In genomic region chr1:248825573-248825908, GRCh38 we compare ENCODE assay signal across 8 cellular contexts. TPM values are rescaled to one million over a fixed set of nuclear protein-coding genes. Genes with fewer than 3 reads are reported as not detected.
DNase-seq lines count a peak whose midpoint lies in the region; ATAC-seq, FAIRE-seq and TF ChIP-seq lines count a peak whose summit lies in the region.

No MANE protein-coding gene starts in this region.

- H3K27me3 ChIP-seq in endothelial cell of umbilical vein (ENCODE audit: control insufficient read depth in 2 of 2, insufficient read depth in 2 of 2, low read length in 2 of 2) (no peaks in the 10 kb centered on the region), neuronal stem cell (ENCODE audit: control insufficient read depth in 3 of 3, insufficient read depth in 3 of 3, low read depth in 1 of 3, low read length in 3 of 3) (no peaks in the 10 kb centered on the region)

- WGBS in neuronal stem cell (ENCODE audit: extremely low coverage in 2 of 2, insufficient read length in 2 of 2, insufficient replicate concordance in 1 of 2), 2 donors = no CpG with 5 or more reads among the region's 18 CpGs

- H3K27ac ChIP-seq in endothelial cell of umbilical vein (ENCODE audit: insufficient read depth, low read depth, low read length) (peak overlapping the region; percentile 89), neuronal stem cell (replicated peaks; ENCODE audit: low read length) (no peak overlapping the region)

- no peak overlapping the region for H2BK15ac ChIP-seq in neuronal stem cell (ENCODE audit: low read length)

- peak overlapping the region; percentile 91 for H3K18ac ChIP-seq in neuronal stem cell (ENCODE audit: low read length)

- CTCF ChIA-PET in endothelial cell of umbilical vein (lab: Charles Lee) = interaction anchor here (0.9 to 3.8 kb wide), 6 partner anchors 12 to 48 kb away, joined by 3 to 33 read pairs (median 4); partner anchors contain the start of genes ZNF672 and ZNF692

- H3K14ac ChIP-seq in neuronal stem cell (ENCODE audit: low read length) = no peak overlapping the region

- no peak overlapping the region for H3K4ac ChIP-seq in neuronal stem cell (ENCODE audit: low read length)

- H3K79me2 ChIP-seq in endothelial cell of umbilical vein (ENCODE audit: control insufficient read depth, insufficient read depth, low read length) = peaks cover 46% of the 10 kb centered on the region

- intact Hi-C loops in endothelial cell of umbilical vein (cut with micrococcal nuclease) = no loop called here

- H4K8ac ChIP-seq in neuronal stem cell (ENCODE audit: low read depth, low read length) = no peak overlapping the region

- H4K20me1 ChIP-seq in endothelial cell of umbilical vein (replicated peaks; ENCODE audit: control insufficient read depth, extremely low read depth, insufficient read depth, low read length) = no peaks in the 10 kb centered on the region

- POLR2A ChIA-PET in endothelial cell of umbilical vein (lab: Charles Lee) = interaction anchor here (1.5 kb wide), 1 partner anchor 12 kb away, joined by 7 read pairs; the partner anchor contains the start of gene ZNF672

- peak overlapping the region; percentile 49 for H3K23ac ChIP-seq in neuronal stem cell (ENCODE audit: low read depth, low read length, poor library complexity)

- H2AFZ ChIP-seq in endothelial cell of umbilical vein (ENCODE audit: low read depth, low read length) (peak overlapping the region; percentile 63), neuronal stem cell (ENCODE audit: low read length) (peak overlapping the region; percentile 96)

- no peak overlapping the region for H2BK120ac ChIP-seq in neuronal stem cell (ENCODE audit: low read depth, low read length)

- ATAC-seq in GM21515 (IDR thresholded peaks at IDR 0.05; ENCODE audit: unreplicated experiment) (peak; percentile 12), HG03565 (IDR thresholded peaks at IDR 0.05; ENCODE audit: unreplicated experiment) (no peak)

- peaks cover 47% of the 10 kb centered on the region for H3K4me1 ChIP-seq in endothelial cell of umbilical vein (ENCODE audit: control insufficient read depth, extremely low read depth, insufficient read depth, low read length)
- H3K4me1 ChIP-seq in neuronal stem cell (ENCODE audit: control insufficient read depth in 2 of 2, insufficient read depth in 1 of 2, low read depth in 1 of 2, low read length in 2 of 2) = peaks cover 8 to 13% of the 10 kb centered on the region in 2 donors

- H2BK12ac ChIP-seq in neuronal stem cell (ENCODE audit: low read length) = no peak overlapping the region

- dilution Hi-C loops in endothelial cell of umbilical vein (cut with MboI; ENCODE audit: extremely low pct_ligation_motif_present, low sequenced_read_pairs) = no loop called here

- H2BK5ac ChIP-seq in neuronal stem cell (ENCODE audit: low read length) = peak overlapping the region; percentile 30

- H3K4me2 ChIP-seq in endothelial cell of umbilical vein (ENCODE audit: insufficient read depth, low read length) = peak overlapping the region; percentile 18
- peak overlapping the region; percentile 75 for H3K4me2 ChIP-seq in neuronal stem cell (ENCODE audit: insufficient read depth, low read length, poor library complexity, severe bottlenecking)

- peaks cover 3 to 10% of the 10 kb centered on the region in 2 experiments for H3K36me3 ChIP-seq in endothelial cell of umbilical vein (ENCODE audit: control insufficient read depth in 2 of 2, extremely low read depth in 1 of 2, insufficient read depth in 2 of 2, low read length in 2 of 2)
- H3K36me3 ChIP-seq in neuronal stem cell (replicated peaks in 1 of 2; ENCODE audit: control insufficient read depth in 2 of 2, insufficient read depth in 2 of 2, low read length in 2 of 2) = peaks cover 18 to 39% of the 10 kb centered on the region in 2 donors

- no peak for TF ChIP-seq CTCF in AG09309 (IDR thresholded peaks at IDR 0.05; ENCODE audit: control insufficient read depth, insufficient read depth, low read depth, low read length, missing control alignments)
- TF ChIP-seq CTCF in NB4 (IDR thresholded peaks at IDR 0.05; ENCODE audit: low read depth, low read length) = no peak
- no peak for TF ChIP-seq CTCF in endothelial cell of umbilical vein (IDR thresholded peaks at IDR 0.05; ENCODE audit: extremely low read depth in 1 of 2, insufficient read depth in 1 of 2, low read depth in 1 of 2, low read length in 2 of 2)

- H3K9ac ChIP-seq in endothelial cell of umbilical vein (replicated peaks; ENCODE audit: extremely low read depth, insufficient read depth, low read length) (peak overlapping the region; percentile 88), neuronal stem cell (ENCODE audit: low read depth, low read length, poor library complexity) (peak overlapping the region; percentile 87)

- H3K4me3 ChIP-seq in AG09309 (ENCODE audit: control insufficient read depth, low read depth, low read length) = peak overlapping the region; percentile 54
- H3K4me3 ChIP-seq in NB4 (ENCODE audit: low read depth, low read length) = peak overlapping the region; percentile 77
- H3K4me3 ChIP-seq in endothelial cell of umbilical vein (replicated peaks in 1 of 3; ENCODE audit: insufficient read depth in 1 of 3, low read depth in 1 of 3, low read length in 3 of 3) = peak overlapping the region; percentile 51 to 78 (median 73)
- H3K4me3 ChIP-seq in neuronal stem cell (ENCODE audit: low read length in 2 of 2) = peak overlapping the region; percentile 71 to 92

- H3K79me1 ChIP-seq in neuronal stem cell (ENCODE audit: low read depth, low read length) = peaks cover 18% of the 10 kb centered on the region

- FAIRE-seq in endothelial cell of umbilical vein (lab: Jason Lieb, UNC) = no peak

- H3K9me3 ChIP-seq in endothelial cell of umbilical vein (replicated peaks; ENCODE audit: control insufficient read depth, insufficient read depth, low read length) = no peaks in the 10 kb centered on the region
- H3K9me3 ChIP-seq in neuronal stem cell (replicated peaks in 1 of 2; ENCODE audit: control insufficient read depth in 2 of 2, insufficient read depth in 1 of 2, low read depth in 1 of 2, low read length in 2 of 2) = no peaks in the 10 kb centered on the region

- no peak overlapping the region for H4K91ac ChIP-seq in neuronal stem cell (ENCODE audit: low read depth, low read length, poor library complexity)

- no peak for DNase-seq in AG09309 (ENCODE audit: low read depth)
- no peak for DNase-seq in NB4 (ENCODE audit: low read depth)
- DNase-seq in endothelial cell of umbilical vein (ENCODE audit: low read depth, low spot score) = no peak
- DNase-seq in neuronal stem cell (ENCODE audit: low spot score) = no peak
- no peak for DNase-seq in NCI-H524 treated with DMSO at 0.1 percent for 48 hours (lab: John Stamatoyannopoulos, UW)
- DNase-seq in C1 segment of cervical spinal cord (lab: John Stamatoyannopoulos, UW) = no peak

- H2AK5ac ChIP-seq in neuronal stem cell (ENCODE audit: low read depth, low read length) = peak overlapping the region; percentile 28

- TF ChIP-seq POLR2A in NB4 (IDR thresholded peaks at IDR 0.05; ENCODE audit: extremely low read depth, insufficient read length) (no peak), endothelial cell of umbilical vein (IDR thresholded peaks at IDR 0.05; ENCODE audit: low read depth, low read length) (peak; percentile 25)

- BruUV-seq in endothelial cell of umbilical vein (replicated peaks; lab: Mats Ljungman, UMichigan) = no TSS peak

- H3K9me1 ChIP-seq in endothelial cell of umbilical vein (replicated peaks; ENCODE audit: control insufficient read depth, extremely low read depth, insufficient read depth, low read length) = no peaks in the 10 kb centered on the region

TF ChIP-seq in endothelial cell of umbilical vein, 7 proteins besides CTCF, POLR2A, EP300 and RAD21:
- TF ChIP-seq GATA2 (IDR thresholded peaks at IDR 0.05; ENCODE audit: insufficient read depth, insufficient read length, low read depth, low read length) = no peak
- peak; percentile 28 for TF ChIP-seq POLR2AphosphoS5 (IDR thresholded peaks at IDR 0.05; ENCODE audit: insufficient read depth, low read depth, low read length)
TF ChIP-seq in endothelial cell of umbilical vein: peak in this region for 1.

RNA-seq across cellular contexts. Expression of gene SH3BP5L, which starts 0.2 kb away (rescaled TPM):
- total RNA-seq in endothelial cell of umbilical vein = 24.7 and 26.5 TPM in 2 replicates
- 22.9 and 24.7 TPM in 2 replicates for polyA plus RNA-seq in endothelial cell of umbilical vein
- polyA plus RNA-seq in endothelial cell of umbilical vein (2011; cell fraction: cytosol; rRNA removed) = 20.0 and 23.7 TPM in 2 replicates
- 34.8 and 35.9 TPM in 2 replicates for polyA plus RNA-seq in endothelial cell of umbilical vein (2011; cell fraction: nucleus; rRNA removed)
- 12.4 TPM in 2 replicates for polyA plus RNA-seq in endothelial cell of umbilical vein (2012)
- 23.0 and 29.6 TPM in 2 replicates for polyA minus RNA-seq in endothelial cell of umbilical vein
- polyA minus RNA-seq in endothelial cell of umbilical vein (2011; cell fraction: cytosol; rRNA and poly(A)+ RNA removed) = 11.8 TPM
- polyA minus RNA-seq in endothelial cell of umbilical vein (2011; cell fraction: nucleus; rRNA and poly(A)+ RNA removed) = 24.3 and 29.0 TPM in 2 replicates
- polyA plus RNA-seq in neuronal stem cell (2013, experiment 1 of 2) = 18.4 TPM
- polyA plus RNA-seq in neuronal stem cell (2013, experiment 2 of 2) = 18.3 TPM

RNA-seq across cellular contexts. Expression of gene ZNF672, which starts 12.5 kb away (rescaled TPM):
- total RNA-seq in endothelial cell of umbilical vein = 20.1 and 21.5 TPM in 2 replicates
- polyA plus RNA-seq in endothelial cell of umbilical vein = 29.6 and 30.6 TPM in 2 replicates
- 17.8 TPM in 2 replicates for polyA plus RNA-seq in endothelial cell of umbilical vein (2011; cell fraction: cytosol; rRNA removed)
- polyA plus RNA-seq in endothelial cell of umbilical vein (2011; cell fraction: nucleus; rRNA removed) = 18.1 and 18.4 TPM in 2 replicates
- polyA plus RNA-seq in endothelial cell of umbilical vein (2012) = 9.1 and 9.4 TPM in 2 replicates
- 23.9 and 28.1 TPM in 2 replicates for polyA minus RNA-seq in endothelial cell of umbilical vein
- polyA minus RNA-seq in endothelial cell of umbilical vein (2011; cell fraction: cytosol; rRNA and poly(A)+ RNA removed) = 33.8 TPM
- polyA minus RNA-seq in endothelial cell of umbilical vein (2011; cell fraction: nucleus; rRNA and poly(A)+ RNA removed) = 14.1 and 14.7 TPM in 2 replicates
- 32.2 TPM for polyA plus RNA-seq in neuronal stem cell (2013, experiment 1 of 2)
- polyA plus RNA-seq in neuronal stem cell (2013, experiment 2 of 2) = 32.8 TPM

RNA-seq across cellular contexts. Expression of gene ZNF692, which starts 33.3 kb away (rescaled TPM):
- 36.6 and 38.6 TPM in 2 replicates for total RNA-seq in endothelial cell of umbilical vein
- polyA plus RNA-seq in endothelial cell of umbilical vein = 32.6 and 33.6 TPM in 2 replicates
- 16.3 and 22.5 TPM in 2 replicates for polyA plus RNA-seq in endothelial cell of umbilical vein (2011; cell fraction: cytosol; rRNA removed)
- polyA plus RNA-seq in endothelial cell of umbilical vein (2011; cell fraction: nucleus; rRNA removed) = 241 TPM in 2 replicates
- 21.9 and 23.0 TPM in 2 replicates for polyA plus RNA-seq in endothelial cell of umbilical vein (2012)
- 13.2 and 18.1 TPM in 2 replicates for polyA minus RNA-seq in endothelial cell of umbilical vein
- polyA minus RNA-seq in endothelial cell of umbilical vein (2011; cell fraction: cytosol; rRNA and poly(A)+ RNA removed) = 12.1 TPM
- 17.5 and 21.1 TPM in 2 replicates for polyA minus RNA-seq in endothelial cell of umbilical vein (2011; cell fraction: nucleus; rRNA and poly(A)+ RNA removed)
- polyA plus RNA-seq in neuronal stem cell (2013, experiment 1 of 2) = 43.3 TPM
- polyA plus RNA-seq in neuronal stem cell (2013, experiment 2 of 2) = 39.1 TPM
